In genomic region chr14:23094666-23095195, GRCh38 we compare ENCODE assay signal across 8 cellular contexts. TPM values are rescaled to one million over a fixed set of nuclear protein-coding genes. Genes with fewer than 3 reads are reported as not detected.
DNase-seq lines count a peak whose midpoint lies in the region; ATAC-seq and TF ChIP-seq lines count a peak whose summit lies in the region.

A gene with protein sequence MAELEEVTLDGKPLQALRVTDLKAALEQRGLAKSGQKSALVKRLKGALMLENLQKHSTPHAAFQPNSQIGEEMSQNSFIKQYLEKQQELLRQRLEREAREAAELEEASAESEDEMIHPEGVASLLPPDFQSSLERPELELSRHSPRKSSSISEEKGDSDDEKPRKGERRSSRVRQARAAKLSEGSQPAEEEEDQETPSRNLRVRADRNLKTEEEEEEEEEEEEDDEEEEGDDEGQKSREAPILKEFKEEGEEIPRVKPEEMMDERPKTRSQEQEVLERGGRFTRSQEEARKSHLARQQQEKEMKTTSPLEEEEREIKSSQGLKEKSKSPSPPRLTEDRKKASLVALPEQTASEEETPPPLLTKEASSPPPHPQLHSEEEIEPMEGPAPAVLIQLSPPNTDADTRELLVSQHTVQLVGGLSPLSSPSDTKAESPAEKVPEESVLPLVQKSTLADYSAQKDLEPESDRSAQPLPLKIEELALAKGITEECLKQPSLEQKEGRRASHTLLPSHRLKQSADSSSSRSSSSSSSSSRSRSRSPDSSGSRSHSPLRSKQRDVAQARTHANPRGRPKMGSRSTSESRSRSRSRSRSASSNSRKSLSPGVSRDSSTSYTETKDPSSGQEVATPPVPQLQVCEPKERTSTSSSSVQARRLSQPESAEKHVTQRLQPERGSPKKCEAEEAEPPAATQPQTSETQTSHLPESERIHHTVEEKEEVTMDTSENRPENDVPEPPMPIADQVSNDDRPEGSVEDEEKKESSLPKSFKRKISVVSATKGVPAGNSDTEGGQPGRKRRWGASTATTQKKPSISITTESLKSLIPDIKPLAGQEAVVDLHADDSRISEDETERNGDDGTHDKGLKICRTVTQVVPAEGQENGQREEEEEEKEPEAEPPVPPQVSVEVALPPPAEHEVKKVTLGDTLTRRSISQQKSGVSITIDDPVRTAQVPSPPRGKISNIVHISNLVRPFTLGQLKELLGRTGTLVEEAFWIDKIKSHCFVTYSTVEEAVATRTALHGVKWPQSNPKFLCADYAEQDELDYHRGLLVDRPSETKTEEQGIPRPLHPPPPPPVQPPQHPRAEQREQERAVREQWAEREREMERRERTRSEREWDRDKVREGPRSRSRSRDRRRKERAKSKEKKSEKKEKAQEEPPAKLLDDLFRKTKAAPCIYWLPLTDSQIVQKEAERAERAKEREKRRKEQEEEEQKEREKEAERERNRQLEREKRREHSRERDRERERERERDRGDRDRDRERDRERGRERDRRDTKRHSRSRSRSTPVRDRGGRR (minus strand): TSS chr14:23095136. CDS start chr14:23095112, 24 bp downstream.

- 0% methylated on average over 12 to 32 of the region's 55 CpGs for WGBS in upper lobe of left lung, 2 donors

- H3K9ac ChIP-seq in BLaER1: peak within 1 kb of the TSS; percentile 94

- H3K4me1 ChIP-seq in BLaER1 (peaks cover 36% of the 10 kb centered on the region), neutrophil (ENCODE audit: control insufficient read depth in 1 of 2, insufficient read depth in 1 of 2, low read depth in 1 of 2, low read length in 1 of 2) (peaks cover 37 to 41% of the 10 kb centered on the region in 2 experiments), upper lobe of left lung (peaks cover 25 to 70% (median 42%) of the 10 kb centered on the region in 4 donors)

- ATAC-seq in GM19455 (IDR thresholded peaks at IDR 0.05; ENCODE audit: unreplicated experiment) (peak; percentile 38), HG03575 (IDR thresholded peaks at IDR 0.05; ENCODE audit: extremely low read depth, insufficient number of reproducible peaks, low FRiP score, unreplicated experiment) (peak; percentile 4), upper lobe of left lung (ENCODE audit: low FRiP score in 2 of 2) (peak; percentile 74 to 76)

- peak; percentile 96 to 97 (median 97) for DNase-seq in activated CD8-positive, alpha-beta memory T cell treated with anti-CD3 and anti-CD28 coated beads for 48 hours (ENCODE audit: low read depth in 2 of 3, low spot score in 2 of 3)
- peak; percentile 88 for DNase-seq in fibroblast of pulmonary artery (ENCODE audit: low read depth)
- peak; percentile 77 to 94 for DNase-seq in upper lobe of left lung
- no peak for DNase-seq in NCI-H1092 treated with DMSO at 0.1 percent for 48 hours (lab: John Stamatoyannopoulos, UW)

- TF ChIP-seq POLR2A in upper lobe of left lung (IDR thresholded peaks at IDR 0.05): peak in 3 of 4 donors; percentile 59 to 87 (median 62)

- H3K27me3 ChIP-seq in BLaER1 (no peaks in the 10 kb centered on the region), neutrophil (no peaks in the 10 kb centered on the region), upper lobe of left lung (no peaks in the 10 kb centered on the region)

- peak within 1 kb of the TSS; percentile 94 for H3K27ac ChIP-seq in BLaER1
- H3K27ac ChIP-seq in neutrophil: peak within 1 kb of the TSS; percentile 89
- H3K27ac ChIP-seq in upper lobe of left lung: peak within 1 kb of the TSS; percentile 91 to 100 (median 99)

- peak in 1 of 4 donors; percentile 6 for TF ChIP-seq EP300 in upper lobe of left lung (IDR thresholded peaks at IDR 0.05)

- peaks cover 76% of the 10 kb centered on the region for H4K20me1 ChIP-seq in BLaER1

- H3K4me3 ChIP-seq in BLaER1 (peak within 1 kb of the TSS; percentile 80), fibroblast of pulmonary artery (replicated peaks; ENCODE audit: low read depth, low read length) (peak within 1 kb of the TSS; percentile 70), neutrophil (ENCODE audit: low read depth in 1 of 2, low read length in 1 of 2) (peak within 1 kb of the TSS; percentile 92 to 98), upper lobe of left lung (peak within 1 kb of the TSS; percentile 74 to 85 (median 82))

- peak within 1 kb of the TSS; percentile 93 for H3K4me2 ChIP-seq in BLaER1

- H3K36me3 ChIP-seq in BLaER1: peaks cover 59% of the 10 kb centered on the region
- H3K36me3 ChIP-seq in neutrophil: peaks cover 54% of the 10 kb centered on the region
- H3K36me3 ChIP-seq in upper lobe of left lung: peaks cover 5 to 58% (median 27%) of the 10 kb centered on the region in 4 donors

- H3K9me3 ChIP-seq in BLaER1 (no peaks in the 10 kb centered on the region), neutrophil (no peaks in the 10 kb centered on the region), upper lobe of left lung (no peaks in the 10 kb centered on the region)

- no peak for TF ChIP-seq CTCF in fibroblast of pulmonary artery (IDR thresholded peaks at IDR 0.05; ENCODE audit: low read length, missing control alignments)
- no peak for TF ChIP-seq CTCF in neutrophil (IDR thresholded peaks at IDR 0.05)
- TF ChIP-seq CTCF in upper lobe of left lung (IDR thresholded peaks at IDR 0.05): no peak

RNA-seq across cellular contexts. Expression of the gene that starts here (rescaled TPM):
- total RNA-seq in upper lobe of left lung: 100 to 1,000 TPM in 5 of 6 donors, 10 to 100 TPM in 1; 91.1 to 350 (median 139) TPM

Comparison
In these comparisons a context has a peak if more than half of its experiments do, and no peak if none do; other contexts are left out.
1. ATAC-seq: peak in every context shown above with its lines; median percentile 75 in upper lobe of left lung; 38 in GM19455; 4 in HG03575.